1 cellular context compared by ENCODE assay signal in the genomic region with DNA sequence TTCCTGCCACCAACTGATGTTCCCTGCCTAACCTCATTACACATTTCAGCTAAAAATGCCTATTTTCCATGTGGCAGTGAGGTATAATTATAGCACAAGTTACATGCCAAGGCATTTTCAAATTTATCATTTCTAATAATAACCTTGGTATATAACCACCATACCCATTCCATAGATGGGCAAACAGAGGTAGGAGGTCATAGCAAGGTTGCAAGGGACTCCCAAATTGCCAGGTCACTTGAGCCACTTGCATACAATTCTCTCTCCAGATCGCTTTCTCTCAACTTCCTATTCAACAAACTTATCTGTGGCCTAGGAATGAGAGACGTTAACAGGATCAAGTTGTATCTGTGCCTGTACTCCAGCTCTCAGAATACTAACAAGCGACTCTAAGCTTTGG.
A peak's percentile ranks its signal among the peaks of the same experiment; 100 is the strongest.
TF ChIP-seq lines count a peak whose summit lies in the region.

No MANE protein-coding gene starts in this region.

TF ChIP-seq in H1, 55 proteins besides CTCF, POLR2A, EP300 and RAD21:
- TF ChIP-seq GABPA (IDR thresholded peaks at IDR 0.05; ENCODE audit: borderline replicate concordance, insufficient read depth, low read length) = no peak
- peak; percentile 82; the same call in 1 of the 2 replicates for TF ChIP-seq KDM1A (IDR thresholded peaks at IDR 0.05; ENCODE audit: borderline replicate concordance, low read length)
- no peak for TF ChIP-seq RFX5 (IDR thresholded peaks at IDR 0.05; ENCODE audit: borderline replicate concordance, low read depth, low read length)
- no peak for TF ChIP-seq JUND (IDR thresholded peaks at IDR 0.05; ENCODE audit: low read length)
- no peak for TF ChIP-seq RBBP5 (IDR thresholded peaks at IDR 0.05; ENCODE audit: borderline replicate concordance, low read depth, low read length)
- no peak for TF ChIP-seq JUN (IDR thresholded peaks at IDR 0.05; ENCODE audit: low read depth, low read length)
